In genomic region chr1:89018318-89018717, GRCh38 we compare ENCODE assay signal across 9 cellular contexts. TPM values are rescaled to one million over a fixed set of nuclear protein-coding genes. Genes with fewer than 3 reads are reported as not detected.
A peak's percentile ranks its signal among the peaks of the same experiment; 100 is the strongest.
DNase-seq lines count a peak whose midpoint lies in the region; ATAC-seq, FAIRE-seq and TF ChIP-seq lines count a peak whose summit lies in the region.
"Not testable (repeated sequence)": the region's sequence is repeated elsewhere in the genome, so short reads cannot be mapped to it uniquely, and the experiment has no call there.
"Had no signal": no experiment of that assay in that cellular context is flagged by ENCODE, and none has a peak within 500 bp of the region (broad histone marks: within the 10 kb centered on the region; RNA-seq: fewer than 3 reads in every experiment).

No MANE protein-coding gene starts in this region.

- H2AFZ ChIP-seq in PC-9: not testable (repeated sequence)

- not testable (repeated sequence) for H3K27me3 Mint-ChIP-seq in CD8-positive, alpha-beta T cell (ENCODE audit: low read depth); activated T-cell treated with anti-CD3 and anti-CD28 coated beads, Interleukin-2, amount 50 U/mL, for 4 hours (ENCODE audit: low read depth); naive thymus-derived CD8-positive, alpha-beta T cell

- POLR2A ChIA-PET in CD8-positive, alpha-beta T cell (lab: Charles Lee); PC-9 (lab: Charles Lee; ENCODE audit: unreplicated experiment); naive thymus-derived CD8-positive, alpha-beta T cell (lab: Charles Lee): not testable (repeated sequence)

- H3K27me3 ChIP-seq in CD8-positive, alpha-beta T cell (ENCODE audit: insufficient read depth, low read length); PC-9 (ENCODE audit: insufficient read depth, low read depth); bronchial epithelial cell (ENCODE audit: control insufficient read depth, insufficient read depth, low read length); esophagus squamous epithelium: not testable (repeated sequence)

- H3K4me2 ChIP-seq in PC-9: peak overlapping the region; percentile 20

- 40 to 61% methylated on average over 3 of the region's 3 CpGs for WGBS in esophagus squamous epithelium, 2 donors

- peaks cover 28% of the 10 kb centered on the region for H3F3A ChIP-seq in PC-9 (ENCODE audit: insufficient read depth, low read depth)

- intact Hi-C loops in CD8-positive, alpha-beta T cell (cut with DNase I, micrococcal nuclease); PC-9 (cut with micrococcal nuclease; ENCODE audit: unreplicated experiment); esophagus squamous epithelium (cut with DNase I): not testable (repeated sequence)

- H3K4me3 Mint-ChIP-seq in CD8-positive, alpha-beta T cell: peak overlapping the region; percentile 2
- peak overlapping the region; percentile 32 for H3K4me3 Mint-ChIP-seq in activated T-cell treated with anti-CD3 and anti-CD28 coated beads, Interleukin-2, amount 50 U/mL, for 4 hours
- peak overlapping the region in 8 of 10 donors; percentile 16 to 64 (median 41) for H3K4me3 Mint-ChIP-seq in naive thymus-derived CD8-positive, alpha-beta T cell
- not testable (repeated sequence) for H3K4me3 Mint-ChIP-seq in stimulated activated effector memory CD8-positive, alpha-beta T cell treated with anti-CD3 and anti-CD28 coated beads, Interleukin-12 subunit alpha, Interleukin-12 subunit beta, amount 100 ng/mL, for 72 hours

- not testable (repeated sequence) for H3K4me3 ChIP-seq in CD8-positive, alpha-beta T cell (ENCODE audit: low read depth, low read length); PC-9; bronchial epithelial cell (ENCODE audit: low read depth, low read length); esophagus squamous epithelium

- CTCF ChIA-PET in CD8-positive, alpha-beta T cell (lab: Charles Lee): interaction anchor here (0.6 kb wide), 1 partner anchor 35 kb away, joined by 3 read pairs; no protein-coding TSS in a partner anchor
- CTCF ChIA-PET in PC-9 (lab: Charles Lee): not testable (repeated sequence)

- not testable (repeated sequence) for H3K9me3 ChIP-seq in CD8-positive, alpha-beta T cell (ENCODE audit: low read length); PC-9 (ENCODE audit: insufficient read depth, low read depth); esophagus squamous epithelium

- peaks cover 12% of the 10 kb centered on the region for H3K79me2 ChIP-seq in PC-9 (ENCODE audit: low read depth)

- DNase-seq in CD8-positive, alpha-beta T cell; PC-9; activated T-cell treated with anti-CD3 and anti-CD28 coated beads, Interleukin-2, amount 50 U/mL, for 4 hours; esophagus squamous epithelium (lab: John Stamatoyannopoulos, UW); naive thymus-derived CD8-positive, alpha-beta T cell; stimulated activated effector memory CD8-positive, alpha-beta T cell treated with anti-CD3 and anti-CD28 coated beads, Interleukin-12 subunit alpha, Interleukin-12 subunit beta, amount 100 ng/mL, for 72 hours (ENCODE audit: low spot score in 2 of 2): not testable (repeated sequence)
- DNase-seq in NCI-H146 (lab: John Stamatoyannopoulos, UW) (peak; percentile 2), bronchial epithelial cell (ENCODE audit: low read depth) (peak; percentile 29)

- H3K4me1 Mint-ChIP-seq in CD8-positive, alpha-beta T cell (ENCODE audit: low read depth): peaks cover 69% of the 10 kb centered on the region
- peaks cover 65% of the 10 kb centered on the region for H3K4me1 Mint-ChIP-seq in activated T-cell treated with anti-CD3 and anti-CD28 coated beads, Interleukin-2, amount 50 U/mL, for 4 hours (ENCODE audit: low read depth)
- H3K4me1 Mint-ChIP-seq in naive thymus-derived CD8-positive, alpha-beta T cell: peaks cover 29 to 62% (median 58%) of the 10 kb centered on the region in 4 donors
- peaks cover 57% of the 10 kb centered on the region for H3K4me1 Mint-ChIP-seq in stimulated activated effector memory CD8-positive, alpha-beta T cell treated with anti-CD3 and anti-CD28 coated beads, Interleukin-12 subunit alpha, Interleukin-12 subunit beta, amount 100 ng/mL, for 72 hours

- H3K9me2 ChIP-seq in PC-9 (ENCODE audit: insufficient read depth): not testable (repeated sequence)

- peaks cover 28% of the 10 kb centered on the region for H3K4me1 ChIP-seq in CD8-positive, alpha-beta T cell (ENCODE audit: insufficient read depth, low read length)
- H3K4me1 ChIP-seq in PC-9 (replicated peaks; ENCODE audit: insufficient read depth) (peaks cover 49% of the 10 kb centered on the region), esophagus squamous epithelium (peaks cover 2 to 58% (median 13%) of the 10 kb centered on the region in 3 donors)

- H3K36me3 ChIP-seq in CD8-positive, alpha-beta T cell (ENCODE audit: insufficient read depth, low read length): peaks cover 22% of the 10 kb centered on the region
- H3K36me3 ChIP-seq in PC-9 (ENCODE audit: low read depth) (peaks cover 16% of the 10 kb centered on the region; the same call in 1 of the 2 replicates), esophagus squamous epithelium (peaks cover 0 to 54% (median 11%) of the 10 kb centered on the region in 3 donors)
- not testable (repeated sequence) for H3K36me3 ChIP-seq in bronchial epithelial cell (ENCODE audit: control insufficient read depth, insufficient read depth, low read length)

- BruUV-seq in PC-9 (replicated peaks; lab: Mats Ljungman, UMichigan): not testable (repeated sequence)

- not testable (repeated sequence) for H3K9me3 Mint-ChIP-seq in CD8-positive, alpha-beta T cell; activated T-cell treated with anti-CD3 and anti-CD28 coated beads, Interleukin-2, amount 50 U/mL, for 4 hours; naive thymus-derived CD8-positive, alpha-beta T cell; stimulated activated effector memory CD8-positive, alpha-beta T cell treated with anti-CD3 and anti-CD28 coated beads, Interleukin-12 subunit alpha, Interleukin-12 subunit beta, amount 100 ng/mL, for 72 hours

- not testable (repeated sequence) for H3K27ac Mint-ChIP-seq in CD8-positive, alpha-beta T cell
- H3K27ac Mint-ChIP-seq in naive thymus-derived CD8-positive, alpha-beta T cell: peak overlapping the region in 1 of 10 donors; percentile 47
- peak overlapping the region; percentile 36 for H3K27ac Mint-ChIP-seq in stimulated activated effector memory CD8-positive, alpha-beta T cell treated with anti-CD3 and anti-CD28 coated beads, Interleukin-12 subunit alpha, Interleukin-12 subunit beta, amount 100 ng/mL, for 72 hours

- peaks cover 85% of the 10 kb centered on the region for H3K36me3 Mint-ChIP-seq in CD8-positive, alpha-beta T cell
- peaks cover 50% of the 10 kb centered on the region for H3K36me3 Mint-ChIP-seq in activated T-cell treated with anti-CD3 and anti-CD28 coated beads, Interleukin-2, amount 50 U/mL, for 4 hours (ENCODE audit: insufficient read depth)
- peaks cover 11 to 72% (median 58%) of the 10 kb centered on the region in 3 donors for H3K36me3 Mint-ChIP-seq in naive thymus-derived CD8-positive, alpha-beta T cell
- peaks cover 70% of the 10 kb centered on the region for H3K36me3 Mint-ChIP-seq in stimulated activated effector memory CD8-positive, alpha-beta T cell treated with anti-CD3 and anti-CD28 coated beads, Interleukin-12 subunit alpha, Interleukin-12 subunit beta, amount 100 ng/mL, for 72 hours

- H3K27ac ChIP-seq in CD8-positive, alpha-beta T cell (ENCODE audit: low read depth, low read length): not testable (repeated sequence)
- peak overlapping the region; percentile 2; the same call in 1 of the 2 replicates for H3K27ac ChIP-seq in PC-9
- peak overlapping the region in 3 of 4 donors; percentile 35 to 48 (median 44) for H3K27ac ChIP-seq in esophagus squamous epithelium

- not testable (repeated sequence) for TF ChIP-seq POLR2A in esophagus squamous epithelium (IDR thresholded peaks at IDR 0.05)

- H4K20me1 ChIP-seq in PC-9 (ENCODE audit: insufficient read depth): not testable (repeated sequence)

- FAIRE-seq in bronchial epithelial cell (lab: Jason Lieb, UNC): not testable (repeated sequence)

- not testable (repeated sequence) for TF ChIP-seq CTCF in CD8-positive, alpha-beta T cell (IDR thresholded peaks at IDR 0.05); PC-9 (conservative IDR thresholded peaks at IDR 0.05); bronchial epithelial cell (IDR thresholded peaks at IDR 0.05; ENCODE audit: insufficient read depth, low read length, severe bottlenecking); esophagus squamous epithelium (IDR thresholded peaks at IDR 0.05)

- ATAC-seq in CD8-positive, alpha-beta T cell; activated T-cell treated with anti-CD3 and anti-CD28 coated beads, Interleukin-2, amount 50 U/mL, for 4 hours; naive thymus-derived CD8-positive, alpha-beta T cell; stimulated activated effector memory CD8-positive, alpha-beta T cell treated with anti-CD3 and anti-CD28 coated beads, Interleukin-12 subunit alpha, Interleukin-12 subunit beta, amount 100 ng/mL, for 72 hours: not testable (repeated sequence)

RNA-seq across cellular contexts. Expression of gene GBP3, which starts 4.3 kb away (rescaled TPM):
- total RNA-seq in CD8-positive, alpha-beta T cell: 10 to 100 TPM; 18.6 to 21.6 TPM
- total RNA-seq in PC-9 (2021) (17.7 and 22.6 TPM in 2 replicates), bronchial epithelial cell (3.7 and 16.5 TPM in 2 replicates), esophagus squamous epithelium (10 to 100 TPM in 3 of 4 donors, 1 to 10 TPM in 1; 9.6 to 16.7 (median 12.9) TPM)
- 1 to 10 TPM; 2.5 to 8.2 (median 6.1) TPM for total RNA-seq in activated T-cell treated with anti-CD3 and anti-CD28 coated beads, Interleukin-2, amount 50 U/mL, for 4 hours
- total RNA-seq in naive thymus-derived CD8-positive, alpha-beta T cell: 10 to 100 TPM; 31.6 to 39.4 TPM
- 10 to 100 TPM in 1 of 3 donors, 1 to 10 TPM in 2; 7.7 to 10.4 (median 9.4) TPM for polyA plus RNA-seq in naive thymus-derived CD8-positive, alpha-beta T cell
- total RNA-seq: H9 had no signal

RNA-seq across cellular contexts. Expression of gene KYAT3, which starts 25.9 kb away (rescaled TPM):
- 10 to 100 TPM; 12.4 to 13.9 TPM for total RNA-seq in CD8-positive, alpha-beta T cell
- 13.6 and 16.6 TPM in 2 replicates for total RNA-seq in PC-9 (2021)
- 10 to 100 TPM; 21.1 to 23.6 (median 23.6) TPM for total RNA-seq in activated T-cell treated with anti-CD3 and anti-CD28 coated beads, Interleukin-2, amount 50 U/mL, for 4 hours
- 20.2 and 25.5 TPM in 2 replicates for total RNA-seq in bronchial epithelial cell
- 10 to 100 TPM; 13.8 to 41.4 (median 33.0) TPM for total RNA-seq in esophagus squamous epithelium
- 10 to 100 TPM; 26.6 to 28.2 TPM for total RNA-seq in naive thymus-derived CD8-positive, alpha-beta T cell
- 10 to 100 TPM; 20.6 to 25.2 (median 22.8) TPM for polyA plus RNA-seq in naive thymus-derived CD8-positive, alpha-beta T cell

RNA-seq across cellular contexts. Expression of gene RBMXL1, which starts 25.9 kb away (rescaled TPM):
- total RNA-seq in CD8-positive, alpha-beta T cell: 10 to 100 TPM; 23.1 to 24.7 TPM
- total RNA-seq in PC-9 (2021): 8.2 and 9.7 TPM in 2 replicates
- 10 to 100 TPM; 23.9 to 29.6 (median 25.8) TPM for total RNA-seq in activated T-cell treated with anti-CD3 and anti-CD28 coated beads, Interleukin-2, amount 50 U/mL, for 4 hours
- 9.7 and 14.2 TPM in 2 replicates for total RNA-seq in bronchial epithelial cell
- 10 to 100 TPM; 12.4 to 32.0 (median 16.8) TPM for total RNA-seq in esophagus squamous epithelium
- 10 to 100 TPM; 20.3 to 21.6 TPM for total RNA-seq in naive thymus-derived CD8-positive, alpha-beta T cell
- polyA plus RNA-seq in naive thymus-derived CD8-positive, alpha-beta T cell: 10 to 100 TPM in 2 of 3 donors, 1 to 10 TPM in 1; 9.5 to 10.8 (median 10.2) TPM

RNA-seq across cellular contexts. Expression of gene GBP1, which starts 46.7 kb away (rescaled TPM):
- 10 to 100 TPM; 20.8 to 25.9 TPM for total RNA-seq in CD8-positive, alpha-beta T cell
- 6.0 and 7.3 TPM in 2 replicates for total RNA-seq in PC-9 (2021)
- 10 to 100 TPM; 45.6 to 80.9 (median 54.1) TPM for total RNA-seq in activated T-cell treated with anti-CD3 and anti-CD28 coated beads, Interleukin-2, amount 50 U/mL, for 4 hours
- 1.8 and 9.5 TPM in 2 replicates for total RNA-seq in bronchial epithelial cell
- 10 to 100 TPM in 3 of 4 donors, 1 to 10 TPM in 1; 6.3 to 22.1 (median 15.2) TPM for total RNA-seq in esophagus squamous epithelium
- 10 to 100 TPM; 42.7 to 45.7 TPM for total RNA-seq in naive thymus-derived CD8-positive, alpha-beta T cell
- polyA plus RNA-seq in naive thymus-derived CD8-positive, alpha-beta T cell: 10 to 100 TPM; 41.1 to 60.5 (median 44.7) TPM
- total RNA-seq: H9 had no signal
